Comparison of ENCODE assay signal across 8 cellular contexts in the genomic region with DNA sequence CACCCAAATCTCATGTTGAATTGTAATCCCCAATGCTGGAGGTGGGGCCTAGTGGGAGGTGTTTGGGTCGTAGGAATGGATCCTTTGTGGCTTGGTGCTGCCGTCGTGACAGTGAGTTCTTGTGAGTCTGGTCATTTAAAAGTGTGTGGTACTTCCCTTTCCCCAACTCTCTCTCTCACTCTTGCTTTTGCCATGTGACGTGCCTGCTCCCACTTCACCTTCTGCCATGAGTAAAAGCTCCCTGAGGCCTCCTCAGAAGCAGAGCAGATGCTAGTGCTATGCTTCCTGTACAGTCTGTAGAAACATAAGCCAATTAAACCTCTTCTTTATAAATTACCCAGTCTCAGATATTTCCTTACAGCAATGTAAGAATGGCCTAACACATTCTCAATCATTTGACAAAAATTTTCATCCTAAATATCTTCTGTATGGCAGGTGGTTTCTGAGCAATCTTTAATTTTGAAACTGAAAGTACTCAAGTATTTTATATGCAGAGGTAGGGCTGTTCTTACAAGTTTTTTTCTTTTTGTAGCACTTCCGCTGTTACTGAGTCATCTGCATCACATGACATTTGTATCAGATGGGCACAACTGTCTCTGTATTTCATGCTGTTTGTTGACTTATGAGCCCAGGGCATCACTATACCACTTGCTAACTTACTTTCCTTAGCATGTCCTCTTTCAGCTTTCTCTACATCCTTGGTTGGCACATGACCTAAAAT. TPM values are rescaled to one million over a fixed set of nuclear protein-coding genes. Genes with fewer than 3 reads are reported as not detected.
DNase-seq lines count a peak whose midpoint lies in the region; ATAC-seq, FAIRE-seq and TF ChIP-seq lines count a peak whose summit lies in the region.

No MANE protein-coding gene starts in this region.

- no peak for TF ChIP-seq POLR2A in H54 (IDR thresholded peaks at IDR 0.05; ENCODE audit: low read depth, low read length)

- in situ Hi-C loops in G401 (cut with HindIII; ENCODE audit: low sequenced_read_pairs): no loop called here

- H3K27me3 ChIP-seq in OCI-LY3 (ENCODE audit: low read depth, low read length): no peaks in the 10 kb centered on the region
- H3K27me3 ChIP-seq in lower lobe of right lung (ENCODE audit: low read depth): no peaks in the 10 kb centered on the region

- H3K9ac ChIP-seq in OCI-LY3 (ENCODE audit: low read length): no peak overlapping the region

- peak overlapping the region; percentile 30 for H3K4me2 ChIP-seq in OCI-LY3 (ENCODE audit: low read length)

- H3K36me3 ChIP-seq in OCI-LY3 (replicated peaks; ENCODE audit: low read depth, low read length) (peaks cover 82% of the 10 kb centered on the region), lower lobe of right lung (no peaks in the 10 kb centered on the region)

- H3K27ac ChIP-seq in OCI-LY3 (ENCODE audit: low read length) (peak overlapping the region; percentile 79), lower lobe of right lung (peak overlapping the region; percentile 67)

- H4K20me1 ChIP-seq in OCI-LY3 (ENCODE audit: insufficient read depth, low read length): no peaks in the 10 kb centered on the region

- peaks cover 27% of the 10 kb centered on the region for H3K4me1 ChIP-seq in OCI-LY3 (ENCODE audit: low read length)
- peaks cover 4% of the 10 kb centered on the region for H3K4me1 ChIP-seq in lower lobe of right lung

- DNase-seq in EH (ENCODE audit: low read depth) (peak; percentile 75), H54 (ENCODE audit: insufficient read length, low spot score) (peak; percentile 20), astrocyte of the hippocampus (ENCODE audit: low read depth, low spot score) (peak; percentile 40), lower lobe of right lung (no peak), G401 (ENCODE audit: low spot score) (no peak), cerebellar nuclear complex (lab: John Stamatoyannopoulos, UW) (no peak)

- peak; percentile 87 for FAIRE-seq in H54 (lab: Jason Lieb, UNC)

- H3K4me3 ChIP-seq in OCI-LY3 (ENCODE audit: low read length): no peak overlapping the region; the same call in 1 of the 2 replicates
- no peak overlapping the region for H3K4me3 ChIP-seq in lower lobe of right lung

- intact Hi-C loops in lower lobe of right lung (cut with DNase I): no loop called here

- peak; percentile 85 to 89 for ATAC-seq in lower lobe of right lung
- no peak for ATAC-seq in HG03025 (IDR thresholded peaks at IDR 0.05; ENCODE audit: low FRiP score, unreplicated experiment)

- peaks cover 22% of the 10 kb centered on the region for H3K79me2 ChIP-seq in OCI-LY3 (ENCODE audit: low read length)

- no peak overlapping the region for H2AFZ ChIP-seq in OCI-LY3 (ENCODE audit: low read depth, low read length)

- H3K9me3 ChIP-seq in OCI-LY3 (ENCODE audit: insufficient read depth, low read length) (peaks cover 25% of the 10 kb centered on the region), lower lobe of right lung (no peaks in the 10 kb centered on the region)

- TF ChIP-seq CTCF in OCI-LY3 (IDR thresholded peaks at IDR 0.05; ENCODE audit: low read depth, low read length) (no peak), lower lobe of right lung (IDR thresholded peaks at IDR 0.05) (no peak)

RNA-seq across cellular contexts. Expression of a gene that starts 8.8 kb away (rescaled TPM):
- 4.8 TPM for total RNA-seq in lower lobe of right lung
- 51.1 and 58.4 TPM in 2 replicates for total RNA-seq in G401 (2014; rRNA removed; shearing (Covaris generic))

Comparison
In these comparisons a context has a peak if more than half of its experiments do, and no peak if none do; other contexts are left out.
1. DNase-seq: peak in EH (single experiment), H54 (single experiment) and astrocyte of the hippocampus (single experiment); none in lower lobe of right lung (single experiment), G401 (single experiment) and cerebellar nuclear complex (0 of 2).